In genomic region chr6:138004423-138005287, GRCh38 we compare ENCODE assay signal across 8 cellular contexts.
A peak's percentile ranks its signal among the peaks of the same experiment; 100 is the strongest.
DNase-seq lines count a peak whose midpoint lies in the region; ATAC-seq and TF ChIP-seq lines count a peak whose summit lies in the region.

No MANE protein-coding gene starts in this region.

- intact Hi-C loops in Right ventricle myocardium superior (cut with DNase I), result no loop called here
- intact Hi-C loops in Right ventricle myocardium inferior (cut with DNase I), result loop anchor here (5.0 to 10.0 kb wide), 3 partner anchors 280 to 760 kb away; no protein-coding TSS in a partner anchor

- H3K9me3 Mint-ChIP-seq in stimulated activated naive B cell treated with anti-CD40 and anti-IgM and Interleukin-4, amounts not matched to agents 10 μg/mL and 1 μg/mL and 100 μg/mL, for 72 hours, result no peaks in the 10 kb centered on the region

- DNase-seq in Right ventricle myocardium superior (no peak), Right ventricle myocardium inferior (ENCODE audit: missing footprints) (no peak), SK-MEL-5 (ENCODE audit: low read depth, low spot score) (peak; percentile 59), fibroblast of villous mesenchyme (ENCODE audit: low read depth) (peak; percentile 24)
- no peak for DNase-seq in stimulated activated naive B cell treated with anti-CD40 and anti-IgM and Interleukin-4, amounts not matched to agents 10 μg/mL and 1 μg/mL and 100 μg/mL, for 72 hours
- DNase-seq in effector CD8-positive, alpha-beta T cell (lab: John Stamatoyannopoulos, UW), result no peak

- H3K27me3 Mint-ChIP-seq in stimulated activated naive B cell treated with anti-CD40 and anti-IgM and Interleukin-4, amounts not matched to agents 10 μg/mL and 1 μg/mL and 100 μg/mL, for 72 hours, result peaks cover 0 to 12% of the 10 kb centered on the region in 2 donors

- H3K4me3 ChIP-seq in fibroblast of villous mesenchyme (ENCODE audit: low read depth, low read length), result no peak overlapping the region

- peak; percentile 65 for ATAC-seq in Right ventricle myocardium superior (ENCODE audit: poor library complexity)
- ATAC-seq in Right ventricle myocardium inferior, result no peak
- ATAC-seq in stimulated activated naive B cell treated with anti-CD40 and anti-IgM and Interleukin-4, amounts not matched to agents 10 μg/mL and 1 μg/mL and 100 μg/mL, for 72 hours (replicated peaks), result peak; percentile 45 to 61
- no peak for ATAC-seq in GM19351 (IDR thresholded peaks at IDR 0.05; ENCODE audit: unreplicated experiment)

- H3K4me3 Mint-ChIP-seq in stimulated activated naive B cell treated with anti-CD40 and anti-IgM and Interleukin-4, amounts not matched to agents 10 μg/mL and 1 μg/mL and 100 μg/mL, for 72 hours, result no peak overlapping the region

- peak; percentile 32 for TF ChIP-seq CTCF in fibroblast of villous mesenchyme (IDR thresholded peaks at IDR 0.05; ENCODE audit: insufficient read depth, low read depth, low read length)

- H3K36me3 Mint-ChIP-seq in stimulated activated naive B cell treated with anti-CD40 and anti-IgM and Interleukin-4, amounts not matched to agents 10 μg/mL and 1 μg/mL and 100 μg/mL, for 72 hours, result no peaks in the 10 kb centered on the region

- no peak for TF ChIP-seq EP300 in Ishikawa (IDR thresholded peaks at IDR 0.05; ENCODE audit: borderline replicate concordance)

- peaks cover 0 to 6% of the 10 kb centered on the region in 2 donors for H3K4me1 Mint-ChIP-seq in stimulated activated naive B cell treated with anti-CD40 and anti-IgM and Interleukin-4, amounts not matched to agents 10 μg/mL and 1 μg/mL and 100 μg/mL, for 72 hours

- peak; percentile 48 for TF ChIP-seq RAD21 in Ishikawa (IDR thresholded peaks at IDR 0.05; ENCODE audit: low read depth)

- no peak overlapping the region for H3K27ac Mint-ChIP-seq in stimulated activated naive B cell treated with anti-CD40 and anti-IgM and Interleukin-4, amounts not matched to agents 10 μg/mL and 1 μg/mL and 100 μg/mL, for 72 hours

- in situ Hi-C loops in SK-MEL-5 (cut with HindIII; ENCODE audit: low pct_unique_long_range_greater_than_20kb, low sequenced_read_pairs), result no loop called here

TF ChIP-seq in Ishikawa, 13 proteins besides CTCF, POLR2A, EP300 and RAD21:
- TF ChIP-seq REST (IDR thresholded peaks at IDR 0.05; ENCODE audit: low read depth) (no peak), FOXM1 (IDR thresholded peaks at IDR 0.05; ENCODE audit: borderline replicate concordance, low read depth) (no peak), TAF1 (IDR thresholded peaks at IDR 0.05; ENCODE audit: low read depth) (no peak), NFIC (IDR thresholded peaks at IDR 0.05) (no peak), TEAD4 (IDR thresholded peaks at IDR 0.05) (no peak), YY1 (IDR thresholded peaks at IDR 0.05; ENCODE audit: low read depth) (no peak), USF1 (IDR thresholded peaks at IDR 0.05) (no peak), ZBTB7A (IDR thresholded peaks at IDR 0.05; ENCODE audit: low read depth) (no peak), CEBPB (IDR thresholded peaks at IDR 0.05) (no peak), CREB1 (IDR thresholded peaks at IDR 0.05; ENCODE audit: low read depth) (no peak), MAX (IDR thresholded peaks at IDR 0.05) (no peak), EGR1 (IDR thresholded peaks at IDR 0.05) (no peak), TCF12 (IDR thresholded peaks at IDR 0.05; ENCODE audit: low read depth) (no peak)

Comparison
In these comparisons a context has a peak if more than half of its experiments do, and no peak if none do; other contexts are left out.
1. ATAC-seq: peak in Right ventricle myocardium superior (single experiment) and stimulated activated naive B cell treated with anti-CD40 and anti-IgM and Interleukin-4, amounts not matched to agents 10 μg/mL and 1 μg/mL and 100 μg/mL, for 72 hours (2 of 2); none in Right ventricle myocardium inferior (single experiment) and GM19351 (single experiment).
2. DNase-seq: peak in SK-MEL-5 (single experiment) and fibroblast of villous mesenchyme (single experiment); none in Right ventricle myocardium superior (single experiment), Right ventricle myocardium inferior (single experiment), stimulated activated naive B cell treated with anti-CD40 and anti-IgM and Interleukin-4, amounts not matched to agents 10 μg/mL and 1 μg/mL and 100 μg/mL, for 72 hours (single experiment) and effector CD8-positive, alpha-beta T cell (single experiment).